ENCODE assay signal across 9 cellular contexts in the genomic region with DNA sequence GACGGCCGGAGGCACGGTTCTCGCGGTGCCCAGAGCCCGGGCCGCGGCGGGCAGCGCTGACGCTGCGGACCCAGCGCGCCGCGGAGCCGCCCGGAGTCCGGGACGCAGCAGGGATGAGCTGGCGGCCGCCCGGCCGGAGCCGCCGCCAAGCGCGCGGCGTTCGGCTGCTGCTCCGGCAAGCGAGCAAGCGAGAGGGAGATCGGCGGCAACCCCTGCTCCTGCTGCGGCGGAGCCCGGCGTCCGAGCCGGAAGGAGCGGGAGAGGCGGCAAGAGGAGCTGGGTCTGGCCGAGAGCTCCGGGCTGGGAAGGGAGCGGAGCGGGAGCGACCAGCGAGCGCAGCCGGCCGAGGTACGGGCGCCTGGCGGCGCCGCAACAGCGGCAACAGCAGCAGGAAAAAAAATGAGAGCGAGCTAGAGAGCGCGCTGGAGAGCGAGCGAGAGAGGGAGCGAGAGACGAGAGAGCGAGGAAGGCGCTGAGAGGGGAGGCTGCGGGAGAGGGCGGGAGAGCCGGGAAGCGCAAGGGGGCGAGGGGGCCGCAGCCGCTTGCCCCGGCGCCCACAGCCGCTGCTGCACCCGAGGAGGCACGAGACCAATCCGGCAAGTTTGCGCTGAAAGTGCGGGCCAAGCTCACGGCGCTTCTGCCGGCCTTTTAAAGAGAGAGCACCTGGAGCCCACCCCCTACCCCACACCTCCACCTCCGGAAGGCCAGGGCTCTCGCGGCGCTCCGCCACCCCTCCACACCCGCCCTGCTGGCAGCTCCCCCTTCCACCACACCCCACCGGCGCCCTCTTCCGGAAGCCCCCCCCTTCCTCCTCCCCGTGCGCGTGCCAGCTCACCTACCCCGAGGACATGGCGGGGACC. TPM values are rescaled to one million over a fixed set of nuclear protein-coding genes. Genes with fewer than 3 reads are reported as not detected.
DNase-seq lines count a peak whose midpoint lies in the region; TF ChIP-seq lines count a peak whose summit lies in the region.
"Had no signal": no experiment of that assay in that cellular context is flagged by ENCODE, and none has a peak within 500 bp of the region (broad histone marks: within the 10 kb centered on the region; RNA-seq: fewer than 3 reads in every experiment).

No MANE protein-coding gene starts in this region.

- H3K9me3 ChIP-seq in right atrium auricular region = no peaks in the 10 kb centered on the region

- peaks cover 17 to 41% of the 10 kb centered on the region in 2 donors for H3K27me3 ChIP-seq in right atrium auricular region

- H3K36me3 ChIP-seq in right atrium auricular region = no peaks in the 10 kb centered on the region

- H3K4me1 ChIP-seq in right atrium auricular region = peaks cover 0 to 33% of the 10 kb centered on the region in 2 donors

- TF ChIP-seq CTCF in right atrium auricular region (IDR thresholded peaks at IDR 0.05) = no peak

- H3K27ac ChIP-seq in right atrium auricular region = no peak overlapping the region

- peak; percentile 53 for DNase-seq in EH (ENCODE audit: low read depth)
- DNase-seq in NCI-H2171 treated with DMSO at 0.1 percent for 48 hours (lab: John Stamatoyannopoulos, UW) = peak; percentile 80
- peak; percentile 11 for DNase-seq in activated naive CD8-positive, alpha-beta T cell treated with anti-CD3 and anti-CD28 coated beads, Interleukin-2, amount 50 U/mL, for 16 hours (ENCODE audit: low read depth, low spot score)
- no peak for DNase-seq in right atrium auricular region (ENCODE audit: low spot score)
- peak; percentile 12 for DNase-seq in skeletal muscle cell (ENCODE audit: low read depth)
- DNase-seq in NK-92 treated with Interleukin-12 subunit alpha and Interleukin-12 subunit beta, amount 100 ng/mL, for 24 hours (lab: John Stamatoyannopoulos, UW) = no peak
- no peak for DNase-seq in MV-4-11 (lab: John Stamatoyannopoulos, UW)
- DNase-seq in HPDE6-E6E7 (ENCODE audit: extremely low spot score) = no peak

- H3K4me3 ChIP-seq in right atrium auricular region (peak overlapping the region; percentile 21 to 40), skeletal muscle cell (ENCODE audit: low read depth, low read length) (peak overlapping the region; percentile 50)

RNA-seq across cellular contexts. Expression of a gene that starts 0.5 kb away (rescaled TPM):
- not detected for total RNA-seq in right atrium auricular region
- total RNA-seq: T-helper 1 cell treated with Interleukin-12 subunit alpha and Interleukin-12 subunit beta and Interleukin-4 antibody, amounts not matched to agents 30 ng/mL and 1 ng/mL, for 36 hours had no signal

Comparison
In these comparisons a context has a peak if more than half of its experiments do, and no peak if none do; other contexts are left out.
1. DNase-seq: peak in EH (single experiment), NCI-H2171 treated with DMSO at 0.1 percent for 48 hours (single experiment), activated naive CD8-positive, alpha-beta T cell treated with anti-CD3 and anti-CD28 coated beads, Interleukin-2, amount 50 U/mL, for 16 hours (single experiment) and skeletal muscle cell (single experiment); none in right atrium auricular region (single experiment), NK-92 treated with Interleukin-12 subunit alpha and Interleukin-12 subunit beta, amount 100 ng/mL, for 24 hours (single experiment), MV-4-11 (single experiment) and HPDE6-E6E7 (single experiment).